In the genomic region with DNA sequence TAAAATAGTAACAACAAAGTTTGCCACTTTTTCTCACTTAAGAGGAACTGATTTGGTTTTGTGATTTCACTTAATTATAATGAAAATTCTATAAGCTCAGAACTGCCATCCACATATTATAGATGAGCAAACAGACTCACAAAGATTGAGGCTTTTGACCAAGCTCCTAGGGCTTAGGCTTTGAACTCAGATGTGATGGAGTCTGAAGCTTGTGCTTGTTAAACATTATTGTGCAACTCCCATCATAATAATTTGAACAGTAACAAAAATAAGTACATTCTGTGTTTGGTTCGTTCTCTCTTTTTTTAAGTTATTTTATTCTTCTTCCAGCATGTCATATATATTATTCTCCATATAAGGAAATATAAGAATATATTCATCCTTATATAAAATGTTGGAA, we compare ENCODE assay signal across 1 cellular context.
TF ChIP-seq lines count a peak whose summit lies in the region.

No MANE protein-coding gene starts in this region.

TF ChIP-seq in GM12878, 131 proteins besides CTCF, POLR2A, EP300 and RAD21 (continued from another document):
- TF ChIP-seq, protein P1, sequence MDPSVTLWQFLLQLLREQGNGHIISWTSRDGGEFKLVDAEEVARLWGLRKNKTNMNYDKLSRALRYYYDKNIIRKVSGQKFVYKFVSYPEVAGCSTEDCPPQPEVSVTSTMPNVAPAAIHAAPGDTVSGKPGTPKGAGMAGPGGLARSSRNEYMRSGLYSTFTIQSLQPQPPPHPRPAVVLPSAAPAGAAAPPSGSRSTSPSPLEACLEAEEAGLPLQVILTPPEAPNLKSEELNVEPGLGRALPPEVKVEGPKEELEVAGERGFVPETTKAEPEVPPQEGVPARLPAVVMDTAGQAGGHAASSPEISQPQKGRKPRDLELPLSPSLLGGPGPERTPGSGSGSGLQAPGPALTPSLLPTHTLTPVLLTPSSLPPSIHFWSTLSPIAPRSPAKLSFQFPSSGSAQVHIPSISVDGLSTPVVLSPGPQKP (IDR thresholded peaks at IDR 0.05; ENCODE audit: low read depth, low read length), result no peak
- no peak for TF ChIP-seq LARP7 (IDR thresholded peaks at IDR 0.05)
- no peak for TF ChIP-seq TARDBP (IDR thresholded peaks at IDR 0.05; ENCODE audit: borderline replicate concordance)
- TF ChIP-seq RFX5 (IDR thresholded peaks at IDR 0.05; ENCODE audit: low read depth, low read length), result no peak
- no peak for TF ChIP-seq PKNOX1 (IDR thresholded peaks at IDR 0.05)
- TF ChIP-seq SUZ12 (IDR thresholded peaks at IDR 0.05; ENCODE audit: unreplicated experiment), result no peak
- TF ChIP-seq CREB1 (IDR thresholded peaks at IDR 0.05; ENCODE audit: low read depth), result no peak
- TF ChIP-seq, protein P2, sequence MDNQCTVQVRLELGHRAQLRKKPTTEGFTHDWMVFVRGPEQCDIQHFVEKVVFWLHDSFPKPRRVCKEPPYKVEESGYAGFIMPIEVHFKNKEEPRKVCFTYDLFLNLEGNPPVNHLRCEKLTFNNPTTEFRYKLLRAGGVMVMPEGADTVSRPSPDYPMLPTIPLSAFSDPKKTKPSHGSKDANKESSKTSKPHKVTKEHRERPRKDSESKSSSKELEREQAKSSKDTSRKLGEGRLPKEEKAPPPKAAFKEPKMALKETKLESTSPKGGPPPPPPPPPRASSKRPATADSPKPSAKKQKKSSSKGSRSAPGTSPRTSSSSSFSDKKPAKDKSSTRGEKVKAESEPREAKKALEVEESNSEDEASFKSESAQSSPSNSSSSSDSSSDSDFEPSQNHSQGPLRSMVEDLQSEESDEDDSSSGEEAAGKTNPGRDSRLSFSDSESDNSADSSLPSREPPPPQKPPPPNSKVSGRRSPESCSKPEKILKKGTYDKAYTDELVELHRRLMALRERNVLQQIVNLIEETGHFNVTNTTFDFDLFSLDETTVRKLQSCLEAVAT (IDR thresholded peaks at IDR 0.05), result no peak
- TF ChIP-seq ATF7 (IDR thresholded peaks at IDR 0.05; ENCODE audit: low read depth), result no peak
- TF ChIP-seq, protein P3, sequence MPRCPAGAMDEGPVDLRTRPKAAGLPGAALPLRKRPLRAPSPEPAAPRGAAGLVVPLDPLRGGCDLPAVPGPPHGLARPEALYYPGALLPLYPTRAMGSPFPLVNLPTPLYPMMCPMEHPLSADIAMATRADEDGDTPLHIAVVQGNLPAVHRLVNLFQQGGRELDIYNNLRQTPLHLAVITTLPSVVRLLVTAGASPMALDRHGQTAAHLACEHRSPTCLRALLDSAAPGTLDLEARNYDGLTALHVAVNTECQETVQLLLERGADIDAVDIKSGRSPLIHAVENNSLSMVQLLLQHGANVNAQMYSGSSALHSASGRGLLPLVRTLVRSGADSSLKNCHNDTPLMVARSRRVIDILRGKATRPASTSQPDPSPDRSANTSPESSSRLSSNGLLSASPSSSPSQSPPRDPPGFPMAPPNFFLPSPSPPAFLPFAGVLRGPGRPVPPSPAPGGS (IDR thresholded peaks at IDR 0.05; ENCODE audit: borderline replicate concordance, insufficient read depth, low read depth, low read length, poor library complexity, severe bottlenecking), result no peak
